In genomic region chr19:48403606-48404005, GRCh38 we compare ENCODE assay signal across 6 cellular contexts. TPM values are rescaled to one million over a fixed set of nuclear protein-coding genes. Genes with fewer than 3 reads are reported as not detected.
DNase-seq lines count a peak whose midpoint lies in the region; TF ChIP-seq lines count a peak whose summit lies in the region.

No MANE protein-coding gene starts in this region.

- H3K4me3 ChIP-seq in Karpas-422 (ENCODE audit: low read length) (no peak overlapping the region), vagina (no peak overlapping the region)

- H3K27me3 ChIP-seq in Karpas-422 (ENCODE audit: low read length), result no peaks in the 10 kb centered on the region
- H3K27me3 ChIP-seq in vagina, result no peaks in the 10 kb centered on the region

- no peaks in the 10 kb centered on the region for H3K36me3 ChIP-seq in Karpas-422 (ENCODE audit: insufficient read depth, low read length)
- H3K36me3 ChIP-seq in vagina, result no peaks in the 10 kb centered on the region

- H3K27ac ChIP-seq in Karpas-422 (ENCODE audit: low read length), result no peak overlapping the region
- no peak overlapping the region for H3K27ac ChIP-seq in vagina

- no peaks in the 10 kb centered on the region for H3K9me3 ChIP-seq in Karpas-422 (ENCODE audit: low read length)
- H3K9me3 ChIP-seq in vagina, result no peaks in the 10 kb centered on the region

- no peak overlapping the region for H3K9ac ChIP-seq in Karpas-422 (ENCODE audit: low read length)

- peak; percentile 48 for DNase-seq in NCI-H2029 (lab: John Stamatoyannopoulos, UW)
- no peak for DNase-seq in NCI-H2029 treated with DMSO at 0.1 percent for 48 hours (lab: John Stamatoyannopoulos, UW)
- DNase-seq in Karpas-422, result peak; percentile 85
- DNase-seq in activated gamma-delta T cell treated with anti-CD3 and anti-CD28 coated beads, Interleukin-2, amount 50 U/mL, for 16 hours (ENCODE audit: low read depth), result peak; percentile 12
- DNase-seq in lung microvascular endothelial cell (ENCODE audit: low read depth in 2 of 2), result peak; percentile 72 to 80
- DNase-seq in vagina (ENCODE audit: extremely low spot score in 2 of 2), result no peak

- intact Hi-C loops in vagina (cut with DNase I), result no loop called here

- H2AFZ ChIP-seq in Karpas-422 (ENCODE audit: low read length), result peak overlapping the region; percentile 94

- TF ChIP-seq POLR2A in vagina (IDR thresholded peaks at IDR 0.05), result no peak

- TF ChIP-seq CTCF in vagina (IDR thresholded peaks at IDR 0.05), result no peak

- H3K4me1 ChIP-seq in Karpas-422 (ENCODE audit: low read length) (peaks cover 6% of the 10 kb centered on the region), vagina (no peaks in the 10 kb centered on the region)

- H3K79me2 ChIP-seq in Karpas-422 (ENCODE audit: low read length), result no peaks in the 10 kb centered on the region

- H4K20me1 ChIP-seq in Karpas-422 (ENCODE audit: insufficient read depth, low read depth, low read length), result no peaks in the 10 kb centered on the region

- H3K9me2 ChIP-seq in Karpas-422 (replicated peaks; ENCODE audit: insufficient read depth, low read length), result no peaks in the 10 kb centered on the region

- no peak overlapping the region for H3K4me2 ChIP-seq in Karpas-422 (ENCODE audit: low read depth, low read length, poor library complexity, severe bottlenecking)

RNA-seq across cellular contexts. Expression of gene GRIN2D, which starts 10.1 kb away (rescaled TPM):
- not detected in 2 replicates for total RNA-seq in Karpas-422 (2014; rRNA removed; shearing (Covaris generic); ENCODE audit: low replicate concordance)
- total RNA-seq in lung microvascular endothelial cell (0.20 and 0.22 TPM in 2 replicates), vagina (not detected)

RNA-seq across cellular contexts. Expression of gene KDELR1, which starts 12.3 kb away (rescaled TPM):
- 39.5 and 53.7 TPM in 2 replicates for total RNA-seq in Karpas-422 (2014; rRNA removed; shearing (Covaris generic); ENCODE audit: low replicate concordance)
- total RNA-seq in lung microvascular endothelial cell (34.9 and 37.0 TPM in 2 replicates), vagina (90.8 TPM)

RNA-seq across cellular contexts. Expression of gene SYNGR4, which starts 39.4 kb away (rescaled TPM):
- not detected in 2 replicates for total RNA-seq in Karpas-422 (2014; rRNA removed; shearing (Covaris generic); ENCODE audit: low replicate concordance)
- not detected in 2 replicates for total RNA-seq in lung microvascular endothelial cell
- total RNA-seq in vagina, result not detected

RNA-seq across cellular contexts. Expression of gene TMEM143, which starts 39.9 kb away (rescaled TPM):
- 7.8 and 10.4 TPM in 2 replicates for total RNA-seq in Karpas-422 (2014; rRNA removed; shearing (Covaris generic); ENCODE audit: low replicate concordance)
- total RNA-seq in lung microvascular endothelial cell (2.0 and 2.2 TPM in 2 replicates), vagina (3.2 TPM)

RNA-seq across cellular contexts. Expression of gene GRWD1, which starts 42.2 kb away (rescaled TPM):
- total RNA-seq in Karpas-422 (2014; rRNA removed; shearing (Covaris generic); ENCODE audit: low replicate concordance), result 15.9 and 22.2 TPM in 2 replicates
- total RNA-seq in lung microvascular endothelial cell (10.0 and 14.5 TPM in 2 replicates), vagina (20.4 TPM)

Comparison
In these comparisons a context has a peak if more than half of its experiments do, and no peak if none do; other contexts are left out.
1. DNase-seq: peak in NCI-H2029 (single experiment), Karpas-422 (single experiment), activated gamma-delta T cell treated with anti-CD3 and anti-CD28 coated beads, Interleukin-2, amount 50 U/mL, for 16 hours (single experiment) and lung microvascular endothelial cell (2 of 2); none in NCI-H2029 treated with DMSO at 0.1 percent for 48 hours (single experiment) and vagina (0 of 2).